In the genomic region with DNA sequence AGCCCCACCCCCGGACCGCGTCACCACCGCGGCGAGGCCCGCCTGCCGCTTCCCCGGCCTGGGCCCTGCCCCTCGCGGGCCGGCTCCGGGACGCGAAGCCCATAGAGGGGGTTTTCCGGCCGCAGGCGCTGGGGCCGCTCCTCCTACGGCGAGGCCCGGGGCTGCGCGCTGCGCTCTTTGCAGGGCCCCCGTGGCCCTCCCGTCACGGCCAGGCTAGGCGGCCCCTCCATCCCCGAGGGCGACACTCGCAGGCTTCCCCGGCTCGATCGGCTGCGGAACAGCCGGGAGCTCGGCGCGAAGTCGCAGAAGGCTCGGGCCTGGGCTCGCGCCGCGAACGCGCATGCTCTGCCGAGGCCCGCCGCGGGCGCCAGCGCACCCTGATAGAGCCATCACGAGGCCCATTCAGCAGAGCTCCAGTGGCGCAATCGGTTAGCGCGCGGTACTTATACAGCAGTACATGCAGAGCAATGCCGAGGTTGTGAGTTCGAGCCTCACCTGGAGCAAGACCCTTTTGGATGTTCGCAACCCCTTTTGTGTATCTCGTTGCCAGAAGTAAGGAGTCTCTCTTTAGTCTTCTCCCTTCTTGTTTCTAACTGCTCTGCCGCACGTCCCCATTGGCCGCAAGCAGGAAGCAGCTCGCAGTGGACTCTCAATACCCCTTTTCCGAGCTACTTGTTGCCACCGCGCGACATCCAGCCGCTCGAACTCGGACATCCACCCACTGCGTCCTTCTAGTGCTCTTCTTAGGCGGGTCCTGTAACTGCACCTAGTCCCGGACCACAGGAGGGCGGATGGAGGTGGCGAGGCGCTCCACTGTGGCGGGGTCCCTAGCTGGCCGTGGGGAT, we compare ENCODE assay signal across 8 cellular contexts. TPM values are rescaled to one million over a fixed set of nuclear protein-coding genes. Genes with fewer than 3 reads are reported as not detected.
DNase-seq lines count a peak whose midpoint lies in the region; ATAC-seq, FAIRE-seq and TF ChIP-seq lines count a peak whose summit lies in the region.

No MANE protein-coding gene starts in this region.

- intact Hi-C loops in Caco-2 (cut with micrococcal nuclease; ENCODE audit: unreplicated experiment) = loop anchor here (5.0 kb wide), 1 partner anchor 417 kb away; a partner anchor contains a TSS

- H3K4me1 ChIP-seq in Caco-2 = peaks cover 5% of the 10 kb centered on the region; the same call in 1 of the 2 replicates
- H3K4me1 ChIP-seq in endocrine pancreas (ENCODE audit: control insufficient read depth, insufficient read depth, low read length) = no peaks in the 10 kb centered on the region

- no peaks in the 10 kb centered on the region for H3K9me3 ChIP-seq in Caco-2
- H3K9me3 ChIP-seq in endocrine pancreas (ENCODE audit: control insufficient read depth, low read length) = no peaks in the 10 kb centered on the region

- H3K27me3 ChIP-seq in Caco-2 (replicated peaks; ENCODE audit: control insufficient read depth, insufficient read depth, low read length) (no peaks in the 10 kb centered on the region), endocrine pancreas (ENCODE audit: control insufficient read depth, insufficient read depth, low read length) (no peaks in the 10 kb centered on the region)

- H3K4me3 ChIP-seq in Caco-2 (ENCODE audit: low read depth, low read length) (peak overlapping the region; percentile 80), endocrine pancreas (ENCODE audit: control insufficient read depth, insufficient read depth, low read length) (peak overlapping the region; percentile 57)

- no peaks in the 10 kb centered on the region for H3K9me3 Mint-ChIP-seq in Caco-2 (ENCODE audit: unreplicated experiment)

- POLR2A ChIA-PET in Caco-2 (lab: Charles Lee) = interaction anchor here (0.5 to 1.8 kb wide), 9 partner anchors 9 to 786 kb away, joined by 3 to 11 read pairs (median 4); a partner anchor contains a TSS

- ATAC-seq in GM21381 (IDR thresholded peaks at IDR 0.05; ENCODE audit: unreplicated experiment) = peak; percentile 72

- peak overlapping the region; percentile 94 for H3K27ac Mint-ChIP-seq in Caco-2 (ENCODE audit: unreplicated experiment)

- TSS peak; percentile 33 for BruUV-seq in Caco-2 (replicated peaks; lab: Mats Ljungman, UMichigan)

- CTCF ChIA-PET in Caco-2 (lab: Charles Lee) = interaction anchor here (0.6 to 2.7 kb wide), 7 partner anchors 10 to 417 kb away, joined by 3 to 33 read pairs (median 4); a partner anchor contains a TSS

- peak overlapping the region; percentile 92 for H3K9ac ChIP-seq in endocrine pancreas (ENCODE audit: control insufficient read depth, insufficient read depth, low read length)

- TF ChIP-seq CTCF in Caco-2 (IDR thresholded peaks at IDR 0.05; ENCODE audit: insufficient read depth in 1 of 2, low read depth in 1 of 2, low read length in 1 of 2, severe bottlenecking in 1 of 2, unreplicated experiment in 1 of 2) = peak in 1 of 2 experiments; percentile 3

- no peaks in the 10 kb centered on the region for H3K27me3 Mint-ChIP-seq in Caco-2 (ENCODE audit: insufficient read depth, unreplicated experiment)

- peak; percentile 40 for FAIRE-seq in HTR-8/SVneo (lab: Jason Lieb, UNC)

- H3K4me3 Mint-ChIP-seq in Caco-2 (ENCODE audit: unreplicated experiment) = peak overlapping the region; percentile 96

- H3K36me3 ChIP-seq in Caco-2 (ENCODE audit: control insufficient read depth, insufficient read depth, low read length) = no peaks in the 10 kb centered on the region
- H3K36me3 ChIP-seq in endocrine pancreas (ENCODE audit: control insufficient read depth, insufficient read depth, low read length) = no peaks in the 10 kb centered on the region

- peaks cover 14% of the 10 kb centered on the region for H3K4me1 Mint-ChIP-seq in Caco-2 (ENCODE audit: low read depth, unreplicated experiment)

- H3K36me3 Mint-ChIP-seq in Caco-2 (ENCODE audit: insufficient read depth, unreplicated experiment) = peaks cover 9% of the 10 kb centered on the region

- DNase-seq in Caco-2 (peak; percentile 95 to 97), HTR-8/SVneo (ENCODE audit: insufficient read length, low spot score) (peak; percentile 94), NOMO-1 treated with DMSO at 0.1 percent for 48 hours (lab: John Stamatoyannopoulos, UW; ENCODE audit: unreplicated experiment) (peak; percentile 88), midbrain (lab: John Stamatoyannopoulos, UW) (peak; percentile 94)
- DNase-seq in activated CD8-positive, alpha-beta memory T cell treated with anti-CD3 and anti-CD28 coated beads, Interleukin-2, amount 50 U/mL, for 1 hour (ENCODE audit: extremely low read depth) = peak; percentile 83
- peak; percentile 82 to 89 for DNase-seq in stimulated activated CD8-positive, alpha-beta memory T cell treated with anti-CD3 and anti-CD28 coated beads, Interleukin-15, amount 100 ng/mL, for 48 hours (ENCODE audit: low read depth in 2 of 2)

RNA-seq across cellular contexts. Expression of a gene that starts 18.0 kb away (rescaled TPM):
- total RNA-seq in Caco-2 (2022) = 44.1 and 47.5 TPM in 2 replicates

RNA-seq across cellular contexts. Expression of a gene that starts 46.4 kb away (rescaled TPM):
- 10.9 and 11.0 TPM in 2 replicates for total RNA-seq in Caco-2 (2022)

Comparison
In these comparisons a context has a peak if more than half of its experiments do, and no peak if none do; other contexts are left out.
1. Peak in every context shown above with its lines: DNase-seq, ATAC-seq and H3K4me3 ChIP-seq.